Comparison of ENCODE assay signal across 22 cellular contexts in the genomic region with DNA sequence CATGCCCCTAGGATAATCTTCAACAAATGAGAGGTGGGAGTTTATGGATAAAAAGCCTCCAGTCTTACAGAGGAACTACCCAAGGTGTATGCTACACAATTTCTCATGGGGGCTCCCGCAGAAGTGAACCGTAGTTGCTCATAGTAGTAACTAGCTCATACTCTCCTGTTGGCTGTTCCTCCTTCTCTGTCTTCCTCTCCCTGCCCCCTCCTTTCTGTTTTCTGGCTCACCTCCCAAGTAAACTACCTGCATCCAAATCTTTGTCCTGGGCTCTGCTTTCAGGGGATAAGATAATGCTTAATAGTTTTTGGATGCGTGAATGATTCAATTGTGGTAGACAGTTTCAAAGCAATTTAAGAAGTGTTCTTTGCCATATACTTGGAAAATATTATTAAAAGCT.
DNase-seq lines count a peak whose midpoint lies in the region; ATAC-seq, FAIRE-seq and TF ChIP-seq lines count a peak whose summit lies in the region.
"Had no signal": no experiment of that assay in that cellular context is flagged by ENCODE, and none has a peak within 500 bp of the region (broad histone marks: within the 10 kb centered on the region; RNA-seq: fewer than 3 reads in every experiment).

No MANE protein-coding gene starts in this region.

- DNase-seq in NCI-H69 (lab: John Stamatoyannopoulos, UW) (peak; percentile 6), pancreas (no peak), AG08396 (ENCODE audit: low spot score) (no peak)
- DNase-seq: CD4-positive, CD25-positive, alpha-beta regulatory T cell; CD8-positive, alpha-beta T cell; DMS 273 treated with DMSO at 0.1 percent for 48 hours; DMS79; EL; GDM1; GM23248; H7 had no signal

- peaks cover 0 to 9% (median 2%) of the 10 kb centered on the region in 3 donors for H3K4me1 ChIP-seq in pancreas
- H3K4me1 ChIP-seq: BLaER1 had no signal

- FAIRE-seq in pancreas (lab: Jason Lieb, UNC), result no peak
- FAIRE-seq: D721Med, GM12878, GM18507, GM19239, H1 had no signal

- intact Hi-C loops in pancreas (cut with DNase I), result loop anchor here in 1 of 3 donors (10.0 kb wide), 1 partner anchor 561 kb away; no protein-coding TSS in a partner anchor

- no peaks in the 10 kb centered on the region for H3K27me3 ChIP-seq in pancreas
- H3K27me3 ChIP-seq: BLaER1 had no signal

- H3K4me3 ChIP-seq in pancreas, result no peak overlapping the region
- H3K4me3 ChIP-seq: BLaER1, GM12878, GM23248 had no signal

- H3K27ac ChIP-seq in VCaP (peak overlapping the region; percentile 64), pancreas (no peak overlapping the region)
- H3K27ac ChIP-seq: BLaER1, C4-2B, GM23248 had no signal

- H3K36me3 ChIP-seq in pancreas, result no peaks in the 10 kb centered on the region
- H3K36me3 ChIP-seq: BLaER1 had no signal

- ATAC-seq in pancreas (peak; percentile 55 to 82 (median 74)), GM19035 (IDR thresholded peaks at IDR 0.05; ENCODE audit: unreplicated experiment) (no peak), GM18520 (IDR thresholded peaks at IDR 0.05; ENCODE audit: unreplicated experiment) (no peak)
- ATAC-seq: CD8-positive, alpha-beta T cell; GM12878; HCT116 had no signal

- TF ChIP-seq CTCF in VCaP (conservative IDR thresholded peaks at IDR 0.05), result no peak
- TF ChIP-seq CTCF in pancreas (IDR thresholded peaks at IDR 0.05), result no peak

- no peaks in the 10 kb centered on the region for H3K9me3 ChIP-seq in pancreas

- WGBS in pancreas, 2 donors, result 32 to 38% methylated on average over 3 of the region's 3 CpGs

Comparison
In these comparisons a context has a peak if more than half of its experiments do, and no peak if none do; other contexts are left out.
1. ATAC-seq: peak in pancreas (4 of 4); none in GM19035 (single experiment) and GM18520 (single experiment).